Comparison of ENCODE assay signal across 8 cellular contexts in genomic region chr10:27153855-27154198, GRCh38. TPM values are rescaled to one million over a fixed set of nuclear protein-coding genes. Genes with fewer than 3 reads are reported as not detected.
DNase-seq lines count a peak whose midpoint lies in the region; ATAC-seq and TF ChIP-seq lines count a peak whose summit lies in the region.

No MANE protein-coding gene starts in this region.

- TF ChIP-seq POLR2A in body of pancreas (IDR thresholded peaks at IDR 0.05) = no peak

- TF ChIP-seq CTCF in LNCaP clone FGC (IDR thresholded peaks at IDR 0.05; ENCODE audit: control insufficient read depth, extremely low read depth, insufficient read depth) (no peak), body of pancreas (IDR thresholded peaks at IDR 0.05) (no peak)

- peak; percentile 2 for ATAC-seq in GM21576 (IDR thresholded peaks at IDR 0.05; ENCODE audit: unreplicated experiment)
- ATAC-seq in body of pancreas = peak; percentile 11
- no peak for ATAC-seq in stimulated activated memory B cell treated with anti-CD40 and anti-IgM and Interleukin-4, amounts not matched to agents 10 μg/mL and 1 μg/mL and 100 μg/mL, for 72 hours

- no peaks in the 10 kb centered on the region for H3K9me3 Mint-ChIP-seq in stimulated activated memory B cell treated with anti-CD40 and anti-IgM and Interleukin-4, amounts not matched to agents 10 μg/mL and 1 μg/mL and 100 μg/mL, for 72 hours

- H3K27me3 ChIP-seq in body of pancreas = no peaks in the 10 kb centered on the region
- no peaks in the 10 kb centered on the region for H3K27me3 ChIP-seq in layer of hippocampus (ENCODE audit: control insufficient read depth, insufficient read depth, low read length)

- 0 to 1% methylated on average over 19 of the region's 19 CpGs for whole genome bisulfite sequencing in body of pancreas, 2 donors

- DNase-seq in ELR (ENCODE audit: low read depth) = peak; percentile 56
- no peak for DNase-seq in LNCaP clone FGC (ENCODE audit: low read depth)
- DNase-seq in body of pancreas = peak in 2 of 4 donors; percentile 22 to 34
- no peak for DNase-seq in epidermal melanocyte (ENCODE audit: insufficient read length, low spot score)
- DNase-seq in mucosa of gallbladder (ENCODE audit: low spot score) = no peak

- no peaks in the 10 kb centered on the region for H3K9me3 ChIP-seq in body of pancreas

- peaks cover 37% of the 10 kb centered on the region for H3K4me1 ChIP-seq in body of pancreas

- H3K36me3 ChIP-seq in body of pancreas (replicated peaks in 1 of 2; ENCODE audit: insufficient read depth in 1 of 2, low read depth in 2 of 2) = peaks cover 0 to 2% of the 10 kb centered on the region in 2 donors

- H3K4me3 Mint-ChIP-seq in stimulated activated memory B cell treated with anti-CD40 and anti-IgM and Interleukin-4, amounts not matched to agents 10 μg/mL and 1 μg/mL and 100 μg/mL, for 72 hours = peak overlapping the region; percentile 93

- peaks cover 52% of the 10 kb centered on the region for H3K4me1 Mint-ChIP-seq in stimulated activated memory B cell treated with anti-CD40 and anti-IgM and Interleukin-4, amounts not matched to agents 10 μg/mL and 1 μg/mL and 100 μg/mL, for 72 hours

- no peaks in the 10 kb centered on the region for H3K27me3 Mint-ChIP-seq in stimulated activated memory B cell treated with anti-CD40 and anti-IgM and Interleukin-4, amounts not matched to agents 10 μg/mL and 1 μg/mL and 100 μg/mL, for 72 hours

- H3K27ac ChIP-seq in body of pancreas = peak overlapping the region; percentile 91 to 99 (median 98)
- peak overlapping the region; percentile 95 for H3K27ac ChIP-seq in layer of hippocampus (ENCODE audit: low read depth, low read length)

- intact Hi-C loops in body of pancreas (cut with DNase I) = no loop called here

- peak overlapping the region; percentile 96 for H3K27ac Mint-ChIP-seq in stimulated activated memory B cell treated with anti-CD40 and anti-IgM and Interleukin-4, amounts not matched to agents 10 μg/mL and 1 μg/mL and 100 μg/mL, for 72 hours

- peaks cover 27% of the 10 kb centered on the region for H3K36me3 Mint-ChIP-seq in stimulated activated memory B cell treated with anti-CD40 and anti-IgM and Interleukin-4, amounts not matched to agents 10 μg/mL and 1 μg/mL and 100 μg/mL, for 72 hours

- H3K4me3 ChIP-seq in LNCaP clone FGC (ENCODE audit: low read depth, low read length) = peak overlapping the region; percentile 89
- peak overlapping the region; percentile 55 to 95 for H3K4me3 ChIP-seq in body of pancreas

RNA-seq across cellular contexts. Expression of gene YME1L1, which starts 0.4 kb away (rescaled TPM):
- total RNA-seq in body of pancreas (10 to 100 TPM; 27.0 to 64.9 TPM), mucosa of gallbladder (87.9 TPM)

RNA-seq across cellular contexts. Expression of gene MASTL, which starts 1.3 kb away (rescaled TPM):
- total RNA-seq in body of pancreas = 1 to 10 TPM; 4.3 to 4.9 TPM
- 5.0 TPM for total RNA-seq in mucosa of gallbladder

RNA-seq across cellular contexts. Expression of gene ANKRD26, which starts 53.5 kb away (rescaled TPM):
- total RNA-seq in body of pancreas (10 to 100 TPM; 10.1 to 12.2 TPM), mucosa of gallbladder (7.7 TPM)
